1 cellular context compared by ENCODE assay signal in genomic region chr1:92503043-92503925, GRCh38.
TF ChIP-seq lines count a peak whose summit lies in the region.

No MANE protein-coding gene starts in this region.

TF ChIP-seq in GM12878, 131 proteins besides CTCF, POLR2A, EP300 and RAD21 (continued from another document):
- 0 out of 2 replicates have a peak, but pooled peaks have one; percentile 27 for TF ChIP-seq TCF3 (IDR thresholded peaks at IDR 0.05; ENCODE audit: borderline replicate concordance, insufficient read depth, low read depth, low read length)
- TF ChIP-seq, protein P1, sequence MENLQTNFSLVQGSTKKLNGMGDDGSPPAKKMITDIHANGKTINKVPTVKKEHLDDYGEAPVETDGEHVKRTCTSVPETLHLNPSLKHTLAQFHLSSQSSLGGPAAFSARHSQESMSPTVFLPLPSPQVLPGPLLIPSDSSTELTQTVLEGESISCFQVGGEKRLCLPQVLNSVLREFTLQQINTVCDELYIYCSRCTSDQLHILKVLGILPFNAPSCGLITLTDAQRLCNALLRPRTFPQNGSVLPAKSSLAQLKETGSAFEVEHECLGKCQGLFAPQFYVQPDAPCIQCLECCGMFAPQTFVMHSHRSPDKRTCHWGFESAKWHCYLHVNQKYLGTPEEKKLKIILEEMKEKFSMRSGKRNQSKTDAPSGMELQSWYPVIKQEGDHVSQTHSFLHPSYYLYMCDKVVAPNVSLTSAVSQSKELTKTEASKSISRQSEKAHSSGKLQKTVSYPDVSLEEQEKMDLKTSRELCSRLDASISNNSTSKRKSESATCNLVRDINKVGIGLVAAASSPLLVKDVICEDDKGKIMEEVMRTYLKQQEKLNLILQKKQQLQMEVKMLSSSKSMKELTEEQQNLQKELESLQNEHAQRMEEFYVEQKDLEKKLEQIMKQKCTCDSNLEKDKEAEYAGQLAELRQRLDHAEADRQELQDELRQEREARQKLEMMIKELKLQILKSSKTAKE (IDR thresholded peaks at IDR 0.05; ENCODE audit: low read depth, poor library complexity, severe bottlenecking), result peak; percentile 51
- no peak for TF ChIP-seq TCF7 (IDR thresholded peaks at IDR 0.05; ENCODE audit: borderline replicate concordance)
- TF ChIP-seq MEF2A (IDR thresholded peaks at IDR 0.05; ENCODE audit: insufficient read depth, low read depth, low read length), result peak; percentile 85
- 0 out of 2 replicates have a peak, but pooled peaks have one; percentile 34 for TF ChIP-seq NFIC (IDR thresholded peaks at IDR 0.05; ENCODE audit: low read depth, low read length)
- 0 out of 2 replicates have a peak, but pooled peaks have one; percentile 38 for TF ChIP-seq MTA3 (IDR thresholded peaks at IDR 0.05; ENCODE audit: borderline replicate concordance, low read length)
- TF ChIP-seq, protein P2, sequence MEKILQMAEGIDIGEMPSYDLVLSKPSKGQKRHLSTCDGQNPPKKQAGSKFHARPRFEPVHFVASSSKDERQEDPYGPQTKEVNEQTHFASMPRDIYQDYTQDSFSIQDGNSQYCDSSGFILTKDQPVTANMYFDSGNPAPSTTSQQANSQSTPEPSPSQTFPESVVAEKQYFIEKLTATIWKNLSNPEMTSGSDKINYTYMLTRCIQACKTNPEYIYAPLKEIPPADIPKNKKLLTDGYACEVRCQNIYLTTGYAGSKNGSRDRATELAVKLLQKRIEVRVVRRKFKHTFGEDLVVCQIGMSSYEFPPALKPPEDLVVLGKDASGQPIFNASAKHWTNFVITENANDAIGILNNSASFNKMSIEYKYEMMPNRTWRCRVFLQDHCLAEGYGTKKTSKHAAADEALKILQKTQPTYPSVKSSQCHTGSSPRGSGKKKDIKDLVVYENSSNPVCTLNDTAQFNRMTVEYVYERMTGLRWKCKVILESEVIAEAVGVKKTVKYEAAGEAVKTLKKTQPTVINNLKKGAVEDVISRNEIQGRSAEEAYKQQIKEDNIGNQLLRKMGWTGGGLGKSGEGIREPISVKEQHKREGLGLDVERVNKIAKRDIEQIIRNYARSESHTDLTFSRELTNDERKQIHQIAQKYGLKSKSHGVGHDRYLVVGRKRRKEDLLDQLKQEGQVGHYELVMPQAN (conservative IDR thresholded peaks at IDR 0.05), result no peak
- TF ChIP-seq IRF4 (IDR thresholded peaks at IDR 0.05; ENCODE audit: low read depth, low read length), result no peak
- TF ChIP-seq IKZF1 (conservative IDR thresholded peaks at IDR 0.05), result peak; percentile 57
- TF ChIP-seq MEF2B (IDR thresholded peaks at IDR 0.05; ENCODE audit: partially characterized antibody, poor library complexity, severe bottlenecking), result peak; percentile 53
- TF ChIP-seq BCL11A (IDR thresholded peaks at IDR 0.05; ENCODE audit: low read depth, low read length), result 0 out of 2 replicates have a peak, but pooled peaks have one; percentile 21
- TF ChIP-seq GABPA (IDR thresholded peaks at IDR 0.05; ENCODE audit: low read depth), result 0 out of 2 replicates have a peak, but pooled peaks have one; percentile 6
- TF ChIP-seq CEBPB (IDR thresholded peaks at IDR 0.05; ENCODE audit: borderline replicate concordance in 1 of 2, low read depth in 2 of 2, low read length in 2 of 2), result 0 out of 4 replicates have a peak, but pooled peaks of 1 of the 2 experiments have one; percentile 30
- peak; percentile 73 for TF ChIP-seq RUNX3 (IDR thresholded peaks at IDR 0.05; ENCODE audit: low read length)
- peak; percentile 39 to 42; a peak in 2 of 4 replicates for TF ChIP-seq IKZF2 (IDR thresholded peaks at IDR 0.05)
- peak; percentile 29; the same call in 1 of the 2 replicates for TF ChIP-seq MTA2 (IDR thresholded peaks at IDR 0.05; ENCODE audit: low read depth)
- TF ChIP-seq KLF5 (IDR thresholded peaks at IDR 0.05; ENCODE audit: partially characterized antibody), result no peak
- no peak for TF ChIP-seq SUPT20H (IDR thresholded peaks at IDR 0.05; ENCODE audit: borderline replicate concordance, control insufficient read depth, low read depth, low read length)
- TF ChIP-seq YY1 (IDR thresholded peaks at IDR 0.05; ENCODE audit: low read depth, low read length), result no peak
- TF ChIP-seq CREM (IDR thresholded peaks at IDR 0.05; ENCODE audit: low read depth), result peak; percentile 49; the same call in 1 of the 2 replicates
- no peak for TF ChIP-seq JUNB (IDR thresholded peaks at IDR 0.05)
- no peak for TF ChIP-seq SUZ12 (IDR thresholded peaks at IDR 0.05; ENCODE audit: unreplicated experiment)
- peak; percentile 64; the same call in 1 of the 2 replicates for TF ChIP-seq ATF2 (IDR thresholded peaks at IDR 0.05; ENCODE audit: low read length)
- 0 out of 2 replicates have a peak, but pooled peaks have one; percentile 42 for TF ChIP-seq DPF2 (IDR thresholded peaks at IDR 0.05)
- TF ChIP-seq NRF1 (conservative IDR thresholded peaks at IDR 0.05; ENCODE audit: low read depth, low read length), result no peak
- TF ChIP-seq EED (IDR thresholded peaks at IDR 0.05; ENCODE audit: low read depth), result peak; percentile 31; the same call in 1 of the 2 replicates
- 0 out of 2 replicates have a peak, but pooled peaks have one; percentile 15 for TF ChIP-seq TCF12 (IDR thresholded peaks at IDR 0.05; ENCODE audit: low read depth, low read length)
TF ChIP-seq in GM12878: peak in this region for 19.
